In the genomic region with DNA sequence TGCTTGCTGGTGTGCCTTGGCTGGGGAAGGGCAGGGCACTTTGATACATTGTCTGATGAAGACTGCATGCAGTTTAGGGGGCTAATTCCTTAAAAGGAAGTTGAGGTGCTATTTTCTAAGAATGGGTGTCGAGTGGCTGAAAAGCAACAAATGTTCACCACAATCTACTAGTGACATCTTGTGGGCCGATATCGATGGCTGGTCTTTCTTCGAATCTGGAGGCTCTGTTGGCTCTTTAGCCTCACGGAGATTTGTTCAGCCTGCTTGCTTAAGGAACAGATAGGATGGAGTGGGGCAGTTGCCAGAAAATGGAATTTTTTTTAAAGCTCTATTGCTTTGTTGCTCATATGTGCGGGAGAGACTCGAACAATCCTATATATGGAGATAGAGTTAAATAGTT, we compare ENCODE assay signal across 19 cellular contexts.
A peak's percentile ranks its signal among the peaks of the same experiment; 100 is the strongest.
DNase-seq lines count a peak whose midpoint lies in the region; ATAC-seq, FAIRE-seq and TF ChIP-seq lines count a peak whose summit lies in the region.
"Had no signal": no experiment of that assay in that cellular context is flagged by ENCODE, and none has a peak within 500 bp of the region (broad histone marks: within the 10 kb centered on the region; RNA-seq: fewer than 3 reads in every experiment).

No MANE protein-coding gene starts in this region.

- ATAC-seq in foreskin keratinocyte: no peak
- no peak for ATAC-seq in stimulated activated effector memory CD8-positive, alpha-beta T cell treated with anti-CD3 and anti-CD28 coated beads, Interleukin-12 subunit alpha, Interleukin-12 subunit beta, amount 100 ng/mL, for 72 hours
- no peak for ATAC-seq in pancreas
- ATAC-seq: A549, left ventricle myocardium superior had no signal

- H3K9me3 ChIP-seq in tibial nerve (no peaks in the 10 kb centered on the region), pancreas (no peaks in the 10 kb centered on the region)
- H3K9me3 ChIP-seq: A549 had no signal

- H3K36me3 ChIP-seq in tibial nerve (no peaks in the 10 kb centered on the region), pancreas (no peaks in the 10 kb centered on the region)

- WGBS in tibial nerve, 2 donors: 73 to 75% methylated on average over 7 of the region's 7 CpGs
- 72 to 76% methylated on average over 7 of the region's 7 CpGs for WGBS in pancreas, 2 donors

- intact Hi-C loops in activated T-helper 2 cell treated with anti-CD3 and anti-CD28 coated beads, Interferon-gamma antibody, Interleukin-2, Interleukin-4, amounts not matched to agents 10 μg/mL and 5 μg/mL and 100 μg/mL, durations not matched to agents 14 hours and 24 hours and 36 hours (cut with micrococcal nuclease): no loop called here
- intact Hi-C loops in pancreas (cut with DNase I): no loop called here

- FAIRE-seq in pancreas (lab: Jason Lieb, UNC): no peak
- FAIRE-seq: A549, RCC 7860 had no signal

- no peak overlapping the region for H3K4me3 Mint-ChIP-seq in stimulated activated effector memory CD8-positive, alpha-beta T cell treated with anti-CD3 and anti-CD28 coated beads, Interleukin-12 subunit alpha, Interleukin-12 subunit beta, amount 100 ng/mL, for 72 hours
- H3K4me3 Mint-ChIP-seq in activated T-helper 2 cell treated with anti-CD3 and anti-CD28 coated beads, Interferon-gamma antibody, Interleukin-2, Interleukin-4, amounts not matched to agents 10 μg/mL and 5 μg/mL and 100 μg/mL, durations not matched to agents 14 hours and 24 hours and 36 hours (ENCODE audit: low read depth): no peak overlapping the region
- H3K4me3 Mint-ChIP-seq: CD4-positive, alpha-beta T cell; stimulated activated naive CD8-positive, alpha-beta T cell treated with anti-CD3 and anti-CD28 coated beads, Interleukin-15, Interleukin-2, amounts not matched to agents 100 ng/mL and 50 ng/mL, for 24 hours had no signal

- no peak for TF ChIP-seq POLR2A in tibial nerve (IDR thresholded peaks at IDR 0.05)

- H3K27me3 ChIP-seq in foreskin keratinocyte: peaks cover 41% of the 10 kb centered on the region
- H3K27me3 ChIP-seq in tibial nerve: no peaks in the 10 kb centered on the region
- H3K27me3 ChIP-seq in pancreas: no peaks in the 10 kb centered on the region

- peaks cover 20% of the 10 kb centered on the region for H3K36me3 Mint-ChIP-seq in stimulated activated effector memory CD8-positive, alpha-beta T cell treated with anti-CD3 and anti-CD28 coated beads, Interleukin-12 subunit alpha, Interleukin-12 subunit beta, amount 100 ng/mL, for 72 hours
- H3K36me3 Mint-ChIP-seq in activated T-helper 2 cell treated with anti-CD3 and anti-CD28 coated beads, Interferon-gamma antibody, Interleukin-2, Interleukin-4, amounts not matched to agents 10 μg/mL and 5 μg/mL and 100 μg/mL, durations not matched to agents 14 hours and 24 hours and 36 hours (ENCODE audit: low read depth): no peaks in the 10 kb centered on the region

- no peaks in the 10 kb centered on the region for H3K9me3 Mint-ChIP-seq in stimulated activated effector memory CD8-positive, alpha-beta T cell treated with anti-CD3 and anti-CD28 coated beads, Interleukin-12 subunit alpha, Interleukin-12 subunit beta, amount 100 ng/mL, for 72 hours
- H3K9me3 Mint-ChIP-seq in activated T-helper 2 cell treated with anti-CD3 and anti-CD28 coated beads, Interferon-gamma antibody, Interleukin-2, Interleukin-4, amounts not matched to agents 10 μg/mL and 5 μg/mL and 100 μg/mL, durations not matched to agents 14 hours and 24 hours and 36 hours: no peaks in the 10 kb centered on the region
- H3K9me3 Mint-ChIP-seq: CD4-positive, alpha-beta T cell; stimulated activated naive CD8-positive, alpha-beta T cell treated with anti-CD3 and anti-CD28 coated beads, Interleukin-15, Interleukin-2, amounts not matched to agents 100 ng/mL and 50 ng/mL, for 24 hours had no signal

- no peaks in the 10 kb centered on the region for H3K4me1 ChIP-seq in foreskin keratinocyte
- H3K4me1 ChIP-seq in tibial nerve: no peaks in the 10 kb centered on the region
- H3K4me1 ChIP-seq in pancreas: no peaks in the 10 kb centered on the region
- H3K4me1 ChIP-seq: A549 had no signal

- H3K27ac ChIP-seq in VCaP (no peak overlapping the region), foreskin keratinocyte (no peak overlapping the region), tibial nerve (no peak overlapping the region), pancreas (no peak overlapping the region)
- H3K27ac ChIP-seq: A549 had no signal

- no peak for TF ChIP-seq EP300 in tibial nerve (IDR thresholded peaks at IDR 0.05)

- H3K27me3 Mint-ChIP-seq in activated T-helper 2 cell treated with anti-CD3 and anti-CD28 coated beads, Interferon-gamma antibody, Interleukin-2, Interleukin-4, amounts not matched to agents 10 μg/mL and 5 μg/mL and 100 μg/mL, durations not matched to agents 14 hours and 24 hours and 36 hours (ENCODE audit: low read depth): no peaks in the 10 kb centered on the region
- H3K27me3 Mint-ChIP-seq: CD4-positive, alpha-beta T cell; stimulated activated naive CD8-positive, alpha-beta T cell treated with anti-CD3 and anti-CD28 coated beads, Interleukin-15, Interleukin-2, amounts not matched to agents 100 ng/mL and 50 ng/mL, for 24 hours had no signal

- DNase-seq in NCI-H82 (lab: John Stamatoyannopoulos, UW) (peak; percentile 34), NCI-H82 treated with DMSO at 0.1 percent for 48 hours (lab: John Stamatoyannopoulos, UW; ENCODE audit: unreplicated experiment) (no peak), foreskin keratinocyte (no peak), tibial nerve (ENCODE audit: low spot score in 2 of 2) (no peak), pancreas (no peak)
- DNase-seq in stimulated activated effector memory CD8-positive, alpha-beta T cell treated with anti-CD3 and anti-CD28 coated beads, Interleukin-12 subunit alpha, Interleukin-12 subunit beta, amount 100 ng/mL, for 72 hours (ENCODE audit: low spot score in 2 of 2): no peak
- no peak for DNase-seq in activated T-helper 2 cell treated with anti-CD3 and anti-CD28 coated beads, Interferon-gamma antibody, Interleukin-2, Interleukin-4, amounts not matched to agents 10 μg/mL and 5 μg/mL and 100 μg/mL, durations not matched to agents 14 hours and 24 hours and 36 hours (ENCODE audit: low spot score)
- DNase-seq: activated CD4-positive, alpha-beta T cell treated with anti-CD3 and anti-CD28 coated beads, Interleukin-2, amount 50 U/mL, for 48 hours; activated T-cell treated with anti-CD3 and anti-CD28 coated beads, Interleukin-2, amount 50 U/mL, for 48 hours; CD4-positive, alpha-beta T cell; effector memory CD4-positive, alpha-beta T cell; foreskin fibroblast; left ventricle myocardium superior; NCI-H187; NCI-H510A treated with DMSO at 0.1 percent for 48 hours had no signal

- H3K4me1 Mint-ChIP-seq in stimulated activated effector memory CD8-positive, alpha-beta T cell treated with anti-CD3 and anti-CD28 coated beads, Interleukin-12 subunit alpha, Interleukin-12 subunit beta, amount 100 ng/mL, for 72 hours: peaks cover 20% of the 10 kb centered on the region
- H3K4me1 Mint-ChIP-seq in activated T-helper 2 cell treated with anti-CD3 and anti-CD28 coated beads, Interferon-gamma antibody, Interleukin-2, Interleukin-4, amounts not matched to agents 10 μg/mL and 5 μg/mL and 100 μg/mL, durations not matched to agents 14 hours and 24 hours and 36 hours (ENCODE audit: low read depth): peaks cover 12% of the 10 kb centered on the region

- TF ChIP-seq CTCF in VCaP (conservative IDR thresholded peaks at IDR 0.05) (peak; percentile 16; the same call in 1 of the 2 replicates), foreskin keratinocyte (conservative IDR thresholded peaks at IDR 0.05) (peak; percentile 34), tibial nerve (IDR thresholded peaks at IDR 0.05) (no peak), pancreas (IDR thresholded peaks at IDR 0.05) (no peak)

- peak overlapping the region; percentile 26 for H3K27ac Mint-ChIP-seq in stimulated activated effector memory CD8-positive, alpha-beta T cell treated with anti-CD3 and anti-CD28 coated beads, Interleukin-12 subunit alpha, Interleukin-12 subunit beta, amount 100 ng/mL, for 72 hours
- no peak overlapping the region for H3K27ac Mint-ChIP-seq in activated T-helper 2 cell treated with anti-CD3 and anti-CD28 coated beads, Interferon-gamma antibody, Interleukin-2, Interleukin-4, amounts not matched to agents 10 μg/mL and 5 μg/mL and 100 μg/mL, durations not matched to agents 14 hours and 24 hours and 36 hours
- H3K27ac Mint-ChIP-seq: CD4-positive, alpha-beta T cell; stimulated activated naive CD8-positive, alpha-beta T cell treated with anti-CD3 and anti-CD28 coated beads, Interleukin-15, Interleukin-2, amounts not matched to agents 100 ng/mL and 50 ng/mL, for 24 hours had no signal

- no peak overlapping the region for H3K4me3 ChIP-seq in tibial nerve
- no peak overlapping the region for H3K4me3 ChIP-seq in pancreas
- H3K4me3 ChIP-seq: A549 had no signal

Comparison
In these comparisons a context has a peak if more than half of its experiments do, and no peak if none do; other contexts are left out.
1. CTCF ChIP-seq: peak in VCaP (single experiment) and foreskin keratinocyte (single experiment); none in tibial nerve (0 of 5) and pancreas (0 of 4).